1 cellular context compared by ENCODE assay signal in genomic region chr9:123217148-123217585, GRCh38.
TF ChIP-seq lines count a peak whose summit lies in the region.

No MANE protein-coding gene starts in this region.

TF ChIP-seq in WTC11, 78 proteins besides CTCF, POLR2A, EP300 and RAD21 (continued from another document):
- TF ChIP-seq ZNF425 (CRISPR knock-in tag; conservative IDR thresholded peaks at IDR 0.05) (no peak), JUN (CRISPR knock-in tag; IDR thresholded peaks at IDR 0.05) (no peak), ETV6 (CRISPR knock-in tag; IDR thresholded peaks at IDR 0.05) (no peak), TEAD4 (CRISPR knock-in tag; IDR thresholded peaks at IDR 0.05) (no peak), CREB1 (CRISPR knock-in tag; IDR thresholded peaks at IDR 0.05) (no peak), HMGA2 (CRISPR knock-in tag; IDR thresholded peaks at IDR 0.05) (no peak), NFE2L1 (CRISPR knock-in tag; IDR thresholded peaks at IDR 0.05) (no peak), ZBTB43 (CRISPR knock-in tag; IDR thresholded peaks at IDR 0.05) (no peak), ERG (CRISPR knock-in tag; IDR thresholded peaks at IDR 0.05) (no peak), FOXP4 (CRISPR knock-in tag; IDR thresholded peaks at IDR 0.05) (no peak)
